14 cellular contexts compared by ENCODE assay signal in genomic region chr7:48244902-48245301, GRCh38.
A peak's percentile ranks its signal among the peaks of the same experiment; 100 is the strongest.
DNase-seq lines count a peak whose midpoint lies in the region; ATAC-seq and TF ChIP-seq lines count a peak whose summit lies in the region.
"Had no signal": no experiment of that assay in that cellular context is flagged by ENCODE, and none has a peak within 500 bp of the region (broad histone marks: within the 10 kb centered on the region; RNA-seq: fewer than 3 reads in every experiment).

No MANE protein-coding gene starts in this region.

- H3K27me3 ChIP-seq in trophoblast cell (ENCODE audit: insufficient read depth, low read length): no peaks in the 10 kb centered on the region
- H3K27me3 ChIP-seq: hepatocyte had no signal

- no peak overlapping the region for H3K27ac ChIP-seq in trophoblast cell (ENCODE audit: low read depth, low read length)
- H3K27ac ChIP-seq: hepatocyte, lower lobe of right lung, parathyroid adenoma had no signal

- H2BK5ac ChIP-seq in trophoblast cell (ENCODE audit: low read depth, low read length, poor library complexity): no peak overlapping the region

- no peak overlapping the region for H3K14ac ChIP-seq in trophoblast cell (ENCODE audit: low read length)

- no peak overlapping the region for H2AFZ ChIP-seq in trophoblast cell (ENCODE audit: insufficient read depth, low read length, poor library complexity)
- H2AFZ ChIP-seq: hepatocyte, parathyroid adenoma had no signal

- TF ChIP-seq CTCF in fibroblast of pulmonary artery (IDR thresholded peaks at IDR 0.05; ENCODE audit: low read length, missing control alignments): peak; percentile 7

- H4K91ac ChIP-seq in trophoblast cell (ENCODE audit: low read depth, low read length): no peak overlapping the region

- no peaks in the 10 kb centered on the region for H3K36me3 Mint-ChIP-seq in activated T-helper 17 cell treated with anti-CD3 and anti-CD28 coated beads, Interleukin-2, amount 50 U/mL, for 72 hours (ENCODE audit: low read depth)

- no peaks in the 10 kb centered on the region for H3K4me1 ChIP-seq in trophoblast cell (ENCODE audit: control insufficient read depth in 1 of 2, insufficient read depth in 2 of 2, low read length in 2 of 2)
- H3K4me1 ChIP-seq: parathyroid adenoma had no signal

- no peak overlapping the region for H3K23ac ChIP-seq in trophoblast cell (ENCODE audit: low read length)

- no peak overlapping the region for H3K4me3 Mint-ChIP-seq in activated T-helper 17 cell treated with anti-CD3 and anti-CD28 coated beads, Interleukin-2, amount 50 U/mL, for 72 hours
- H3K4me3 Mint-ChIP-seq: stimulated activated naive CD8-positive, alpha-beta T cell treated with anti-CD3 and anti-CD28 coated beads, Interleukin-15, amount 100 ng/mL, for 72 hours had no signal

- no peak overlapping the region for H2BK12ac ChIP-seq in trophoblast cell (ENCODE audit: low read length)

- H4K8ac ChIP-seq in trophoblast cell (ENCODE audit: low read depth, low read length): no peak overlapping the region

- no peak overlapping the region for H4K12ac ChIP-seq in trophoblast cell (ENCODE audit: low read depth, low read length)

- peaks cover 20% of the 10 kb centered on the region for H3K27me3 Mint-ChIP-seq in activated T-helper 17 cell treated with anti-CD3 and anti-CD28 coated beads, Interleukin-2, amount 50 U/mL, for 72 hours

- no peaks in the 10 kb centered on the region for H3K79me2 ChIP-seq in trophoblast cell (ENCODE audit: control insufficient read depth, insufficient read depth, low read length, poor library complexity)
- H3K79me2 ChIP-seq: hepatocyte, parathyroid adenoma had no signal

- H3K9me3 Mint-ChIP-seq in activated T-helper 17 cell treated with anti-CD3 and anti-CD28 coated beads, Interleukin-2, amount 50 U/mL, for 72 hours: no peaks in the 10 kb centered on the region
- H3K9me3 Mint-ChIP-seq: stimulated activated naive CD8-positive, alpha-beta T cell treated with anti-CD3 and anti-CD28 coated beads, Interleukin-15, amount 100 ng/mL, for 72 hours had no signal

- no peaks in the 10 kb centered on the region for H3K79me1 ChIP-seq in trophoblast cell (ENCODE audit: low read length)

- H3K4me1 Mint-ChIP-seq in activated T-helper 17 cell treated with anti-CD3 and anti-CD28 coated beads, Interleukin-2, amount 50 U/mL, for 72 hours: no peaks in the 10 kb centered on the region
- H3K4me1 Mint-ChIP-seq: stimulated activated naive CD8-positive, alpha-beta T cell treated with anti-CD3 and anti-CD28 coated beads, Interleukin-15, amount 100 ng/mL, for 72 hours had no signal

- no peak overlapping the region for H3K4ac ChIP-seq in trophoblast cell (ENCODE audit: low read depth, low read length)

- H3K4me3 ChIP-seq in fibroblast of pulmonary artery (replicated peaks; ENCODE audit: low read depth, low read length) (no peak overlapping the region), trophoblast cell (ENCODE audit: low read depth, low read length) (no peak overlapping the region)
- H3K4me3 ChIP-seq: hepatocyte, lower lobe of right lung had no signal

- peak overlapping the region; percentile 15 for H3K9ac ChIP-seq in trophoblast cell (ENCODE audit: low read length)
- H3K9ac ChIP-seq: parathyroid adenoma had no signal

- no peaks in the 10 kb centered on the region for H3K36me3 ChIP-seq in trophoblast cell (ENCODE audit: control insufficient read depth in 1 of 2, insufficient read depth in 2 of 2, low read length in 2 of 2)
- H3K36me3 ChIP-seq: lower lobe of right lung had no signal

- H2AK5ac ChIP-seq in trophoblast cell (ENCODE audit: low read length): no peak overlapping the region

- no peak for ATAC-seq in stimulated activated naive CD8-positive, alpha-beta T cell treated with anti-CD3 and anti-CD28 coated beads, Interleukin-15, Interleukin-2, amounts not matched to agents 100 U/mL and 50 U/mL, for 24 hours
- no peak for ATAC-seq in activated T-helper 17 cell treated with anti-CD3 and anti-CD28 coated beads, Interleukin-2, amount 50 U/mL, for 72 hours (replicated peaks)
- ATAC-seq: lower lobe of right lung; stimulated activated naive CD8-positive, alpha-beta T cell treated with anti-CD3 and anti-CD28 coated beads, Interleukin-15, amount 100 ng/mL, for 72 hours had no signal

- no peak overlapping the region for H3K18ac ChIP-seq in trophoblast cell (ENCODE audit: low read length)

- H2BK120ac ChIP-seq in trophoblast cell (ENCODE audit: insufficient read depth, low read length, poor library complexity): no peak overlapping the region

- no peak overlapping the region for H3K4me2 ChIP-seq in trophoblast cell (ENCODE audit: low read length)
- H3K4me2 ChIP-seq: hepatocyte had no signal

- DNase-seq in EL (peak; percentile 24), OCI-M1 (lab: John Stamatoyannopoulos, UW) (peak; percentile 14), fibroblast of pulmonary artery (ENCODE audit: low read depth) (peak; percentile 76), trophoblast cell (no peak), LoVo (ENCODE audit: low spot score) (no peak)
- no peak for DNase-seq in activated CD4-positive, CD25-positive, alpha-beta regulatory T cell treated with anti-CD3 and anti-CD28 coated beads, Interleukin-2, amount 50 U/mL, for 72 hours
- DNase-seq in stimulated activated naive CD8-positive, alpha-beta T cell treated with anti-CD3 and anti-CD28 coated beads, Interleukin-15, Interleukin-2, amounts not matched to agents 100 U/mL and 50 U/mL, for 24 hours: no peak
- DNase-seq: effector CD4-positive, alpha-beta T cell; lower lobe of right lung; stimulated activated CD4-positive, alpha-beta T cell treated with anti-CD3 and anti-CD28 coated beads, Interleukin-4, amount 100 ng/mL, for 4 hours; stimulated activated naive CD8-positive, alpha-beta T cell treated with anti-CD3 and anti-CD28 coated beads, Interleukin-15, amount 100 ng/mL, for 72 hours had no signal

- no CpG with 5 or more reads among the region's 5 CpGs for WGBS in trophoblast cell (ENCODE audit: extremely low coverage, insufficient coverage, insufficient read length)

- H3K27ac Mint-ChIP-seq in activated T-helper 17 cell treated with anti-CD3 and anti-CD28 coated beads, Interleukin-2, amount 50 U/mL, for 72 hours: no peak overlapping the region
- H3K27ac Mint-ChIP-seq: stimulated activated naive CD8-positive, alpha-beta T cell treated with anti-CD3 and anti-CD28 coated beads, Interleukin-15, amount 100 ng/mL, for 72 hours had no signal

- peaks cover 2% of the 10 kb centered on the region for H3K9me3 ChIP-seq in trophoblast cell (ENCODE audit: insufficient read depth, low read depth, low read length)
- H3K9me3 ChIP-seq: lower lobe of right lung had no signal

Comparison
In these comparisons a context has a peak if more than half of its experiments do, and no peak if none do; other contexts are left out.
1. DNase-seq: peak in EL (single experiment), OCI-M1 (single experiment) and fibroblast of pulmonary artery (single experiment); none in trophoblast cell (0 of 2), LoVo (single experiment), activated CD4-positive, CD25-positive, alpha-beta regulatory T cell treated with anti-CD3 and anti-CD28 coated beads, Interleukin-2, amount 50 U/mL, for 72 hours (single experiment) and stimulated activated naive CD8-positive, alpha-beta T cell treated with anti-CD3 and anti-CD28 coated beads, Interleukin-15, Interleukin-2, amounts not matched to agents 100 U/mL and 50 U/mL, for 24 hours (single experiment).